16 cellular contexts compared by ENCODE assay signal in genomic region chr14:105400016-105400415, GRCh38. TPM values are rescaled to one million over a fixed set of nuclear protein-coding genes. Genes with fewer than 3 reads are reported as not detected.
DNase-seq lines count a peak whose midpoint lies in the region; ATAC-seq and TF ChIP-seq lines count a peak whose summit lies in the region.
"Had no signal": no experiment of that assay in that cellular context is flagged by ENCODE, and none has a peak within 500 bp of the region (broad histone marks: within the 10 kb centered on the region; RNA-seq: fewer than 3 reads in every experiment).

No MANE protein-coding gene starts in this region.

- no peaks in the 10 kb centered on the region for H3K27me3 ChIP-seq in SK-N-SH (ENCODE audit: insufficient read depth)
- H3K27me3 ChIP-seq in HCT116 (ENCODE audit: insufficient read depth, low read length): no peaks in the 10 kb centered on the region
- H3K27me3 ChIP-seq: neutrophil had no signal

- peak overlapping the region; percentile 85 for H3K27ac Mint-ChIP-seq in activated T-helper 2 cell treated with anti-CD3 and anti-CD28 coated beads, Interferon-gamma antibody, Interleukin-2, Interleukin-4, amounts not matched to agents 10 μg/mL and 5 μg/mL and 100 μg/mL, durations not matched to agents 14 hours and 24 hours and 36 hours
- H3K27ac Mint-ChIP-seq in natural killer cell: peak overlapping the region in 1 of 2 donors; percentile 25

- H3K9me3 ChIP-seq in SK-N-SH (peaks cover 3% of the 10 kb centered on the region; the same call in 1 of the 2 replicates), HCT116 (ENCODE audit: control insufficient read depth in 1 of 2, insufficient read depth in 1 of 2, low read depth in 1 of 2, low read length in 2 of 2) (peaks cover 0 to 8% of the 10 kb centered on the region in 2 experiments; a peak in 1 of 4 replicates)
- H3K9me3 ChIP-seq: neutrophil had no signal

- no peak for TF ChIP-seq CTCF in SK-N-SH (IDR thresholded peaks at IDR 0.05)
- no peak for TF ChIP-seq CTCF in HCT116 (IDR thresholded peaks at IDR 0.05 in 2 of 3, conservative IDR thresholded peaks at IDR 0.05 in 1 of 3; ENCODE audit: borderline replicate concordance in 1 of 3, insufficient read depth in 1 of 3, low read depth in 2 of 3, low read length in 2 of 3)
- TF ChIP-seq CTCF in natural killer cell (IDR thresholded peaks at IDR 0.05): no peak

- no peak for TF ChIP-seq POLR2A in HCT116 (IDR thresholded peaks at IDR 0.05; ENCODE audit: borderline replicate concordance, extremely low read depth, insufficient read depth, insufficient read length)

- no peak overlapping the region for H3K4me3 Mint-ChIP-seq in activated T-helper 2 cell treated with anti-CD3 and anti-CD28 coated beads, Interferon-gamma antibody, Interleukin-2, Interleukin-4, amounts not matched to agents 10 μg/mL and 5 μg/mL and 100 μg/mL, durations not matched to agents 14 hours and 24 hours and 36 hours (ENCODE audit: low read depth)
- H3K4me3 Mint-ChIP-seq in natural killer cell: peak overlapping the region; percentile 83

- no TSS peak for BruUV-seq in HCT116 (replicated peaks; lab: Mats Ljungman, UMichigan)

- POLR2A ChIA-PET in SK-N-SH (lab: Yijun Ruan, JAX): interaction anchor here (2.5 kb wide), 1 partner anchor 11 kb away, joined by 8 read pairs; no protein-coding TSS in a partner anchor
- POLR2A ChIA-PET in HCT116 (lab: Charles Lee): no interaction called here

- peaks cover 27% of the 10 kb centered on the region for H3K4me1 Mint-ChIP-seq in activated T-helper 2 cell treated with anti-CD3 and anti-CD28 coated beads, Interferon-gamma antibody, Interleukin-2, Interleukin-4, amounts not matched to agents 10 μg/mL and 5 μg/mL and 100 μg/mL, durations not matched to agents 14 hours and 24 hours and 36 hours (ENCODE audit: low read depth)
- H3K4me1 Mint-ChIP-seq in natural killer cell: peaks cover 16 to 48% of the 10 kb centered on the region in 2 donors

- H3K9me2 ChIP-seq in SK-N-SH (no peaks in the 10 kb centered on the region), HCT116 (ENCODE audit: insufficient read depth) (no peaks in the 10 kb centered on the region)

- H3K27ac ChIP-seq in SK-N-SH (ENCODE audit: low read depth in 2 of 2, low read length in 1 of 2): no peak overlapping the region
- no peak overlapping the region for H3K27ac ChIP-seq in HCT116 (ENCODE audit: low read depth, low read length)
- H3K27ac ChIP-seq: 22Rv1 had no signal

- intact Hi-C loops in HCT116 (cut with micrococcal nuclease): no loop called here
- intact Hi-C loops in activated T-helper 2 cell treated with anti-CD3 and anti-CD28 coated beads, Interferon-gamma antibody, Interleukin-2, Interleukin-4, amounts not matched to agents 10 μg/mL and 5 μg/mL and 100 μg/mL, durations not matched to agents 14 hours and 24 hours and 36 hours (cut with micrococcal nuclease): no loop called here
- intact Hi-C loops in natural killer cell (cut with micrococcal nuclease): no loop called here
- intact Hi-C loops in posterior cingulate gyrus (cut with DNase I): no loop called here

- H3K4me1 ChIP-seq in SK-N-SH (ENCODE audit: control insufficient read depth in 1 of 2, insufficient read depth in 2 of 2, low read depth in 1 of 2, low read length in 1 of 2): peaks cover 0 to 19% of the 10 kb centered on the region in 2 experiments; a peak in 1 of 4 replicates
- H3K4me1 ChIP-seq in HCT116 (ENCODE audit: control insufficient read depth in 1 of 2, insufficient read depth in 2 of 2, low read length in 2 of 2): peaks cover 19 to 40% of the 10 kb centered on the region in 2 experiments; a peak in 3 of 4 replicates

- H3K36me3 ChIP-seq in SK-N-SH (replicated peaks in 1 of 2; ENCODE audit: control insufficient read depth in 1 of 2, insufficient read depth in 2 of 2, low read length in 1 of 2): peaks cover 7 to 10% of the 10 kb centered on the region in 2 experiments
- peaks cover 3 to 19% of the 10 kb centered on the region in 2 experiments; a peak in 3 of 4 replicates for H3K36me3 ChIP-seq in HCT116 (ENCODE audit: control insufficient read depth in 1 of 2, insufficient read depth in 2 of 2, low read length in 2 of 2)

- H4K20me1 ChIP-seq in SK-N-SH (ENCODE audit: insufficient read depth) (no peaks in the 10 kb centered on the region), HCT116 (ENCODE audit: insufficient read depth) (no peaks in the 10 kb centered on the region)

- no peak overlapping the region for H3K9ac ChIP-seq in SK-N-SH
- H3K9ac ChIP-seq in HCT116 (ENCODE audit: low read length): no peak overlapping the region

- H3K4me2 ChIP-seq in SK-N-SH (peak overlapping the region; percentile 99; the same call in 1 of the 2 replicates), HCT116 (ENCODE audit: low read length) (peak overlapping the region; percentile 97)

- no peaks in the 10 kb centered on the region for H3K27me3 Mint-ChIP-seq in activated T-helper 2 cell treated with anti-CD3 and anti-CD28 coated beads, Interferon-gamma antibody, Interleukin-2, Interleukin-4, amounts not matched to agents 10 μg/mL and 5 μg/mL and 100 μg/mL, durations not matched to agents 14 hours and 24 hours and 36 hours (ENCODE audit: low read depth)
- no peaks in the 10 kb centered on the region for H3K27me3 Mint-ChIP-seq in natural killer cell (ENCODE audit: low read depth in 2 of 2)

- H3K79me2 ChIP-seq in SK-N-SH (ENCODE audit: insufficient read depth) (peaks cover 14% of the 10 kb centered on the region; the same call in 1 of the 2 replicates), HCT116 (ENCODE audit: insufficient read depth, low read length) (peaks cover 19% of the 10 kb centered on the region)

- DNase-seq in SK-N-SH: no peak
- no peak for DNase-seq in HCT116 (ENCODE audit: low read depth, low spot score)
- DNase-seq in activated T-helper 2 cell treated with anti-CD3 and anti-CD28 coated beads, Interferon-gamma antibody, Interleukin-2, Interleukin-4, amounts not matched to agents 10 μg/mL and 5 μg/mL and 100 μg/mL, durations not matched to agents 14 hours and 24 hours and 36 hours (ENCODE audit: low spot score): no peak
- DNase-seq in natural killer cell: no peak
- DNase-seq in posterior cingulate gyrus: no peak
- DNase-seq in ureter (ENCODE audit: low spot score): no peak
- DNase-seq: DMS153; effector CD8-positive, alpha-beta T cell; foreskin melanocyte; kidney glomerular epithelial cell; T1000; trophoblast cell had no signal

- peak overlapping the region in 1 of 2 experiments; percentile 60; a peak in 2 of 4 replicates for H3K4me3 ChIP-seq in SK-N-SH (ENCODE audit: low read depth in 2 of 2, low read length in 1 of 2)
- H3K4me3 ChIP-seq in HCT116 (replicated peaks in 1 of 2; ENCODE audit: low read depth in 1 of 2, low read length in 2 of 2): peak overlapping the region in 1 of 2 experiments; percentile 91; a peak in 1 of 4 replicates

- peaks cover 42% of the 10 kb centered on the region for H3K36me3 Mint-ChIP-seq in activated T-helper 2 cell treated with anti-CD3 and anti-CD28 coated beads, Interferon-gamma antibody, Interleukin-2, Interleukin-4, amounts not matched to agents 10 μg/mL and 5 μg/mL and 100 μg/mL, durations not matched to agents 14 hours and 24 hours and 36 hours (ENCODE audit: low read depth)
- no peaks in the 10 kb centered on the region for H3K36me3 Mint-ChIP-seq in natural killer cell

- H2AFZ ChIP-seq in SK-N-SH (ENCODE audit: low read depth) (no peak overlapping the region), HCT116 (ENCODE audit: low read depth, low read length, poor library complexity, severe bottlenecking) (no peak overlapping the region)

- TF ChIP-seq RAD21 in SK-N-SH (IDR thresholded peaks at IDR 0.05; ENCODE audit: low read length): no peak
- TF ChIP-seq RAD21 in HCT116 (IDR thresholded peaks at IDR 0.05; ENCODE audit: low read depth): no peak

- CTCF ChIA-PET in SK-N-SH (lab: Yijun Ruan, JAX) (interaction anchor here (1.1 kb wide), 2 partner anchors 15 to 128 kb away, joined by 3 to 4 read pairs; no protein-coding TSS in a partner anchor), HCT116 (lab: Charles Lee) (no interaction called here)

- 93% methylated on average over 7 of the region's 9 CpGs for WGBS in SK-N-SH (ENCODE audit: low lambda C conversion rate)

- TF ChIP-seq EP300 in SK-N-SH (IDR thresholded peaks at IDR 0.05; ENCODE audit: borderline replicate concordance in 1 of 2, low read depth in 1 of 2, low read length in 1 of 2): no peak

- no peaks in the 10 kb centered on the region for H3F3A ChIP-seq in SK-N-SH (replicated peaks; ENCODE audit: insufficient read depth)

- ATAC-seq in SK-N-SH treated with all-trans-retinoic acid at 6 μM for 48 hours (no peak), HCT116 (no peak), natural killer cell (no peak), HG03442 (IDR thresholded peaks at IDR 0.05; ENCODE audit: unreplicated experiment) (no peak)

- H3K9me3 Mint-ChIP-seq in activated T-helper 2 cell treated with anti-CD3 and anti-CD28 coated beads, Interferon-gamma antibody, Interleukin-2, Interleukin-4, amounts not matched to agents 10 μg/mL and 5 μg/mL and 100 μg/mL, durations not matched to agents 14 hours and 24 hours and 36 hours: peaks cover 11% of the 10 kb centered on the region
- no peaks in the 10 kb centered on the region for H3K9me3 Mint-ChIP-seq in natural killer cell

- RAD21 ChIA-PET in HCT116 (lab: Charles Lee; ENCODE audit: low non-redundant PET in 1 of 2, low total read pairs in 2 of 2, uncharacterized antibody in 2 of 2, unreplicated experiment in 2 of 2): no interaction called here

TF ChIP-seq in SK-N-SH, 30 proteins besides CTCF, POLR2A, EP300 and RAD21 (continues in another document):
- no peak for TF ChIP-seq FOXJ3 (CRISPR knock-in tag; IDR thresholded peaks at IDR 0.05)

TF ChIP-seq in SK-N-SH treated with all-trans-retinoic acid at 6 μM for 48 hours, 23 proteins besides CTCF, POLR2A, EP300 and RAD21 (continues in another document):
- no peak for TF ChIP-seq ZFP3 (CRISPR knock-in tag; IDR thresholded peaks at IDR 0.05)

RNA-seq across cellular contexts. Expression of gene TEX22, which starts 1.7 kb away (rescaled TPM):
- 0.26 and 0.29 TPM in 2 replicates for polyA plus RNA-seq in SK-N-SH (2012; rRNA removed)
- polyA plus RNA-seq in SK-N-SH (2012; cell fraction: cytosol; rRNA removed): 0.04 and 0.35 TPM in 2 replicates
- polyA plus RNA-seq in SK-N-SH (2012; cell fraction: nucleus; rRNA removed): 2.6 TPM in 2 replicates
- total RNA-seq in HCT116 (2021; ENCODE audit: unreplicated experiment) (3.8 TPM), natural killer cell (1 to 10 TPM in 2 of 3 donors, under 1 TPM in 1; 0.23 to 1.9 (median 1.8) TPM), ureter (6.2 TPM)
- polyA plus RNA-seq in HCT116 (2012): 0.05 and 0.15 TPM in 2 replicates
- total RNA-seq in activated T-helper 2 cell treated with anti-CD3 and anti-CD28 coated beads, Interferon-gamma antibody, Interleukin-2, Interleukin-4, amounts not matched to agents 10 μg/mL and 5 μg/mL and 100 μg/mL, durations not matched to agents 14 hours and 24 hours and 36 hours: 4.7 and 5.0 TPM in 2 replicates

RNA-seq across cellular contexts. Expression of gene MTA1, which starts 19.6 kb away (rescaled TPM):
- polyA plus RNA-seq in SK-N-SH (2012; rRNA removed): 74.8 and 96.3 TPM in 2 replicates
- 45.4 and 60.6 TPM in 2 replicates for polyA plus RNA-seq in SK-N-SH (2012; cell fraction: cytosol; rRNA removed)
- polyA plus RNA-seq in SK-N-SH (2012; cell fraction: nucleus; rRNA removed): 499 and 721 TPM in 2 replicates
- total RNA-seq in HCT116 (2021; ENCODE audit: unreplicated experiment): 229 TPM
- polyA plus RNA-seq in HCT116 (2012): 132 and 135 TPM in 2 replicates
- total RNA-seq in activated T-helper 2 cell treated with anti-CD3 and anti-CD28 coated beads, Interferon-gamma antibody, Interleukin-2, Interleukin-4, amounts not matched to agents 10 μg/mL and 5 μg/mL and 100 μg/mL, durations not matched to agents 14 hours and 24 hours and 36 hours: 170 and 172 TPM in 2 replicates
- total RNA-seq in natural killer cell: 100 to 1,000 TPM; 104 to 125 (median 112) TPM
- total RNA-seq in ureter: 169 TPM
